Comparison of ENCODE assay signal across 29 cellular contexts in genomic region chr3:163915279-163915678, GRCh38.
"Had no signal": no experiment of that assay in that cellular context is flagged by ENCODE, and none has a peak within 500 bp of the region (broad histone marks: within the 10 kb centered on the region; RNA-seq: fewer than 3 reads in every experiment).

No MANE protein-coding gene starts in this region.

- H3K27ac ChIP-seq: ascending aorta, breast epithelium, cardiac muscle cell, esophagus muscularis mucosa, foreskin keratinocyte, gastrocnemius medialis, heart left ventricle had no signal

- H3K27me3 ChIP-seq: ascending aorta, breast epithelium, cardiac muscle cell, esophagus muscularis mucosa, foreskin keratinocyte, gastrocnemius medialis, heart left ventricle had no signal

- H3K4me3 ChIP-seq: ascending aorta, breast epithelium, cardiac muscle cell, esophagus muscularis mucosa, gastrocnemius medialis, heart left ventricle had no signal

- H3K9me3 ChIP-seq: ascending aorta, breast epithelium, esophagus muscularis mucosa, gastrocnemius medialis, heart left ventricle had no signal

- H3K4me1 ChIP-seq: ascending aorta, breast epithelium, esophagus muscularis mucosa, foreskin keratinocyte, gastrocnemius medialis, heart left ventricle had no signal

- ATAC-seq: activated naive CD4-positive, alpha-beta T cell treated with anti-CD3 and anti-CD28 coated beads, Interleukin-2, amount 50 U/mL, for 72 hours; activated T-cell treated with anti-CD3 and anti-CD28 coated beads, Interleukin-2, amount 50 U/mL, for 72 hours; effector memory CD8-positive, alpha-beta T cell; foreskin keratinocyte; gastrocnemius medialis; heart left ventricle had no signal

- DNase-seq: activated CD4-positive, alpha-beta memory T cell treated with anti-CD3 and anti-CD28 coated beads, Interleukin-2, amount 10 ng/mL, durations not matched to agents 7 days and 5 days; activated CD4-positive, alpha-beta T cell treated with anti-CD3 and anti-CD28 coated beads for 1 hour; activated CD4-positive, alpha-beta T cell treated with anti-CD3 and anti-CD28 coated beads for 4 hours; activated CD4-positive, alpha-beta T cell treated with anti-CD3 and anti-CD28 coated beads, Interleukin-2, amount 10 ng/mL, durations not matched to agents 7 days and 5 days; activated CD4-positive, alpha-beta T cell treated with anti-CD3 and anti-CD28 coated beads, Interleukin-2, amount 50 U/mL, for 4 hours; activated CD8-positive, alpha-beta memory T cell treated with anti-CD3 and anti-CD28 coated beads, Interleukin-2, amount 50 U/mL, for 48 hours; activated gamma-delta T cell; activated naive CD4-positive, alpha-beta T cell; activated naive CD4-positive, alpha-beta T cell treated with anti-CD3 and anti-CD28 coated beads, Interleukin-2, amount 10 ng/mL, durations not matched to agents 7 days and 5 days; activated naive CD8-positive, alpha-beta T cell treated with anti-CD3 and anti-CD28 coated beads, Interleukin-2, amount 10 ng/mL, durations not matched to agents 7 days and 5 days; activated T-cell treated with anti-CD3 and anti-CD28 coated beads for 4 hours; activated T-cell treated with anti-CD3 and anti-CD28 coated beads, Interleukin-2, amount 50 U/mL, for 24 hours; activated T-cell treated with anti-CD3 and anti-CD28 coated beads, Interleukin-2, amount 50 U/mL, for 72 hours; central memory CD4-positive, alpha-beta T cell; cortex of kidney; dermis blood vessel endothelial cell; effector CD4-positive, alpha-beta T cell; effector memory CD8-positive, alpha-beta T cell; erythroblast; foreskin keratinocyte; gastrocnemius medialis; glutamatergic neuron; heart left ventricle; T-helper 2 cell had no signal

- H3K36me3 ChIP-seq: ascending aorta, breast epithelium, cardiac muscle cell, esophagus muscularis mucosa, gastrocnemius medialis, heart left ventricle had no signal
